10 cellular contexts compared by ENCODE assay signal in the genomic region with DNA sequence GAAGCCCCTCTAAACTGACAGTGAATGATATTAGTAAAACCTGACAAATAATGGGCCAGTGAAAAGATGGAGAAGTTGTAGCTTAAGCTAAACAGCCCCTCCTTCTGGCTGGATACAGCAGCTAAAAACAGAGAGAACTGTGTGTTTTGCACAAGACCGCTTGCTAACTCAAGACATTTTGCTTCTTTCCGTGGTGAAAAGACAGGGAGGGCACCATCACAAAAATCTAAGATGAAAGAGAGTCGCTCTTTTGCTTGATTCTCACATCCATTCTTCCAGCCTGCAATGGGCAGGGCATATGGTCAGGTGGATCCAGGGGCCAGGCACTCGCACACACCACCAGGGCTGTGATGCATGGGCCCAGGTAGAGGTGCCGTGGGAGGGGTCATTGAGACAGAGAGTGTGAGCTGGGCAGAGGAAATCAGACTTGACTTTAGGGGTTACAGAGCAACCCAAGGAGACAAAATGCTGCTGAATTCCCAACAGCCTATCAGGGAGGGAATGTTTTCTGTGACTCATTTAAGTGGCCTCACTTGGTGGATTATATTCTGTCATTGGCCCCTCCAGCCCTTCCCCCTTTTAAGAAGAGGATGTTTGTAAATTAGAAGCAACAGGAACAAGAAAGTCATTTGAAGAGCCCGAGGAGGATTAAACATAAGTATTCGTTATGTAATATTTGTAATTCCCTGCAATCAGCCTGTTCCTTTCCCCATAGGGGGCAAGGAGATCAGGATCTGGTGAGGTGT. TPM values are rescaled to one million over a fixed set of nuclear protein-coding genes. Genes with fewer than 3 reads are reported as not detected.
DNase-seq lines count a peak whose midpoint lies in the region; ATAC-seq and TF ChIP-seq lines count a peak whose summit lies in the region.
"Had no signal": no experiment of that assay in that cellular context is flagged by ENCODE, and none has a peak within 500 bp of the region (broad histone marks: within the 10 kb centered on the region; RNA-seq: fewer than 3 reads in every experiment).

No MANE protein-coding gene starts in this region.

- ATAC-seq in foreskin keratinocyte: peak; percentile 19
- no peak for ATAC-seq in GM19397 (IDR thresholded peaks at IDR 0.05; ENCODE audit: unreplicated experiment)

- TF ChIP-seq CTCF in foreskin keratinocyte (conservative IDR thresholded peaks at IDR 0.05): peak; percentile 51

- H3K27ac ChIP-seq in foreskin keratinocyte (no peak overlapping the region), subcutaneous abdominal adipose tissue (ENCODE audit: low read depth, low read length) (peak overlapping the region; percentile 100)
- H3K27ac ChIP-seq: BLaER1 had no signal

- H3K9ac ChIP-seq in subcutaneous abdominal adipose tissue (ENCODE audit: low read length in 5 of 5): peak overlapping the region; percentile 37 to 54 (median 39)
- H3K9ac ChIP-seq: BLaER1 had no signal

- H3K27me3 ChIP-seq in foreskin keratinocyte: no peaks in the 10 kb centered on the region
- H3K27me3 ChIP-seq in subcutaneous abdominal adipose tissue (ENCODE audit: control insufficient read depth in 5 of 5, insufficient read depth in 4 of 5, low read length in 5 of 5): no peaks in the 10 kb centered on the region
- H3K27me3 ChIP-seq: BLaER1 had no signal

- DNase-seq in NCI-H1417 (lab: John Stamatoyannopoulos, UW) (peak in 2 of 3 experiments; percentile 7 to 19), NCI-H1417 treated with DMSO at 0.1 percent for 48 hours (lab: John Stamatoyannopoulos, UW) (no peak), RPMI8226 (peak; percentile 24), foreskin keratinocyte (peak in 1 of 2 donors; percentile 33), GOT3 (lab: John Stamatoyannopoulos, UW) (no peak)
- DNase-seq in stimulated activated CD4-positive, alpha-beta T cell treated with anti-CD3 and anti-CD28 coated beads, Interleukin-15, amount 100 ng/mL, for 24 hours: no peak
- DNase-seq: left cardiac atrium had no signal

- peaks cover 37 to 84% (median 59%) of the 10 kb centered on the region in 5 donors for H3K36me3 ChIP-seq in subcutaneous abdominal adipose tissue (ENCODE audit: control insufficient read depth in 5 of 5, insufficient read depth in 5 of 5, low read length in 5 of 5)
- H3K36me3 ChIP-seq: BLaER1 had no signal

- H3K4me3 ChIP-seq in subcutaneous abdominal adipose tissue (ENCODE audit: low read depth in 1 of 5, low read length in 5 of 5): peak overlapping the region; percentile 12 to 39 (median 25)
- H3K4me3 ChIP-seq: BLaER1 had no signal

- no peaks in the 10 kb centered on the region for H3K9me3 ChIP-seq in subcutaneous abdominal adipose tissue (ENCODE audit: control insufficient read depth in 5 of 5, low read length in 5 of 5)
- H3K9me3 ChIP-seq: BLaER1 had no signal

- H3K4me1 ChIP-seq in foreskin keratinocyte: peaks cover 59% of the 10 kb centered on the region
- H3K4me1 ChIP-seq in subcutaneous abdominal adipose tissue (ENCODE audit: control insufficient read depth in 5 of 5, insufficient read depth in 5 of 5, low read length in 5 of 5): peaks cover 22 to 85% (median 80%) of the 10 kb centered on the region in 5 donors

RNA-seq across cellular contexts. Expression of gene EMP1, which starts 12.2 kb away (rescaled TPM):
- total RNA-seq in foreskin keratinocyte: 174 and 217 TPM in 2 replicates
- polyA plus RNA-seq in foreskin keratinocyte: 230 and 288 TPM in 2 replicates

Comparison
In these comparisons a context has a peak if more than half of its experiments do, and no peak if none do; other contexts are left out.
1. DNase-seq: peak in NCI-H1417 (2 of 3) and RPMI8226 (single experiment); none in NCI-H1417 treated with DMSO at 0.1 percent for 48 hours (single experiment), stimulated activated CD4-positive, alpha-beta T cell treated with anti-CD3 and anti-CD28 coated beads, Interleukin-15, amount 100 ng/mL, for 24 hours (single experiment) and GOT3 (single experiment).